Comparison of ENCODE assay signal across 8 cellular contexts in the genomic region with DNA sequence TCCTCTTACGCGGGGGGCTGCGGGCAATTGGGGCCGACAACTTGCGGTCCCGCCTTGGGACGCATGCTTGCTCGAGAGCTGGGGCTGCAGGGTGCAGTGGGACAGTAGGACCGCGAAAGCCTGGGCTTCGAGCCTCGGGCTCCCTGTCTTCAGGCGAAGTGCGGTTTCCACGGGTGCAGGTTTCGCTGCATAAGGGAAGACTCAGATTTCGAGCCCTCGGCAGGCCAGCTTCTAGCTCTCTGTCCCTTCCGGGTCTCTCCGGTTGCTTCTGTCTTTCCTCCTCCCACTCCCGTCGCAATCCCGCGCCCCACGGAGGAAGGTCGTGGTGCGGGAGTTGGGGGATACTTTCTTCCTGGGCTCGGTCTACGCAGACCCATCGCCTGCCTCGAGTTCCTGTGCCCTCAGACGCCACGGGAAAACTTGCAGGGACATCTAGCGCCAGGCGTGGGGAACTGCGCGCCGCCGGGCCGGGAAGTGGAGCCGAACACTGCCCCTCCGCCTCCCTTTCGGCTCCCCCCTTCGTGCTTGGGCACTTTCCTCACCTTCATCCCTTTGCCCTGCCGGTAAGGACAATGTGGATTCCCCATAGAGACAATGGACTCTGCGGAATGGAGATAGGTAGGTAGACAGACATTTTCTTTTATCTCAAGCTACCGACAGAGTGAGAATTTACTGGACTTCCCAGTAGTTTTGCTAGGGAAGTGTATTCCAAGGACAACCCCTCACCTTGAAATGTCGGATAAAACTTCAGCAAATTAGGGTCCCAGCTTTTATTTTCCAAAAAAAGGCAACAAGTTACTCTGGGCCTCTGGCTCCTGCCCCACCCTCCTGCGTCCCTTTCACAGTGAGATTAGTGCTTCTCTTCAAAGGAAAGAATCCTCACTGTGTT. TPM values are rescaled to one million over a fixed set of nuclear protein-coding genes. Genes with fewer than 3 reads are reported as not detected.
DNase-seq lines count a peak whose midpoint lies in the region; ATAC-seq, FAIRE-seq and TF ChIP-seq lines count a peak whose summit lies in the region.

No MANE protein-coding gene starts in this region.

- no peaks in the 10 kb centered on the region for H3K9me3 Mint-ChIP-seq in endodermal cell

- FAIRE-seq in urothelium cell line (lab: Jason Lieb, UNC): no peak

- H3K4me1 ChIP-seq in endodermal cell (ENCODE audit: control insufficient read depth, insufficient read depth, low read length): peaks cover 12% of the 10 kb centered on the region

- DNase-seq in NCI-H524 (lab: John Stamatoyannopoulos, UW) (peak; percentile 40 to 76), NCI-H524 treated with DMSO at 0.1 percent for 48 hours (lab: John Stamatoyannopoulos, UW) (no peak), HT-29 (ENCODE audit: low spot score) (peak; percentile 55), RWPE1 (ENCODE audit: low spot score) (peak; percentile 53), endodermal cell (peak; percentile 92), midbrain (lab: John Stamatoyannopoulos, UW) (peak; percentile 5), urothelium cell line (ENCODE audit: low spot score) (peak; percentile 86)

- peak overlapping the region; percentile 54 for H3K4me3 Mint-ChIP-seq in endodermal cell

- no peak overlapping the region for H3K27ac Mint-ChIP-seq in endodermal cell

- H3K36me3 ChIP-seq in endodermal cell (ENCODE audit: control insufficient read depth, insufficient read depth, low read length): no peaks in the 10 kb centered on the region

- no peak overlapping the region for H3K27ac ChIP-seq in RWPE1
- no peak overlapping the region for H3K27ac ChIP-seq in endodermal cell (ENCODE audit: low read depth, low read length)

- H3K9me3 ChIP-seq in endodermal cell (ENCODE audit: control insufficient read depth, low read length): peaks cover 5% of the 10 kb centered on the region

- peaks cover 97% of the 10 kb centered on the region for H3K27me3 ChIP-seq in endodermal cell (ENCODE audit: control insufficient read depth, insufficient read depth, low read length, poor library complexity, severe bottlenecking)

- peaks cover 96% of the 10 kb centered on the region for H3K27me3 Mint-ChIP-seq in endodermal cell (ENCODE audit: insufficient read depth)

- 2 to 8% methylated on average over 13 to 49 of the region's 49 CpGs for WGBS in endodermal cell (ENCODE audit: insufficient coverage in 1 of 2, insufficient read length in 1 of 2), 2 experiments

- CTCF ChIA-PET in RWPE1 (lab: Yijun Ruan, JAX): interaction anchor here (0.5 to 2.0 kb wide), 17 partner anchors 9 to 1780 kb away, joined by 3 to 11 read pairs (median 3); a partner anchor contains a TSS

- POLR2A ChIA-PET in RWPE1 (lab: Yijun Ruan, JAX; ENCODE audit: low non-redundant PET): no interaction called here

- H3K9ac ChIP-seq in endodermal cell (ENCODE audit: extremely low read depth, low read length, poor library complexity, severe bottlenecking): no peak overlapping the region

- H3K4me3 ChIP-seq in endodermal cell (ENCODE audit: low read length): peak overlapping the region; percentile 61

- no peak for ATAC-seq in GM21529 (IDR thresholded peaks at IDR 0.05; ENCODE audit: unreplicated experiment)

- peaks cover 44% of the 10 kb centered on the region for H3K4me1 Mint-ChIP-seq in endodermal cell

- TF ChIP-seq CTCF in RWPE1 (conservative IDR thresholded peaks at IDR 0.05; ENCODE audit: low read depth): peak; percentile 95
- peak; percentile 77 for TF ChIP-seq CTCF in endodermal cell (conservative IDR thresholded peaks at IDR 0.05)

- no peaks in the 10 kb centered on the region for H3K36me3 Mint-ChIP-seq in endodermal cell (ENCODE audit: low read depth)

RNA-seq across cellular contexts. Expression of a gene that starts 4.2 kb away (rescaled TPM):
- total RNA-seq in HT-29 (2014; rRNA removed; shearing (Covaris generic)): 1.4 and 1.5 TPM in 2 replicates
- under 1 TPM; 0.11 to 0.40 TPM for total RNA-seq in endodermal cell
- 0.39 TPM for polyA plus RNA-seq in endodermal cell (2013, experiment 1 of 2)
- 0.25 TPM for polyA plus RNA-seq in endodermal cell (2013, experiment 2 of 2)

RNA-seq across cellular contexts. Expression of a gene that starts 4.5 kb away (rescaled TPM):
- total RNA-seq in HT-29 (2014; rRNA removed; shearing (Covaris generic)): 0.03 TPM in 1 of 2 replicates, not detected in the other
- total RNA-seq in endodermal cell: not detected
- 0.93 TPM for polyA plus RNA-seq in endodermal cell (2013, experiment 1 of 2)
- polyA plus RNA-seq in endodermal cell (2013, experiment 2 of 2): 1.0 TPM

RNA-seq across cellular contexts. Expression of a gene that starts 11.3 kb away (rescaled TPM):
- total RNA-seq in HT-29 (2014; rRNA removed; shearing (Covaris generic)): 2.2 TPM in 1 of 2 replicates, not detected in the other
- not detected for total RNA-seq in endodermal cell
- 0.18 TPM for polyA plus RNA-seq in endodermal cell (2013, experiment 1 of 2)
- polyA plus RNA-seq in endodermal cell (2013, experiment 2 of 2): 0.50 TPM

RNA-seq across cellular contexts. Expression of a gene that starts 18.8 kb away (rescaled TPM):
- not detected in 2 replicates for total RNA-seq in HT-29 (2014; rRNA removed; shearing (Covaris generic))
- total RNA-seq in endodermal cell: not detected
- polyA plus RNA-seq in endodermal cell (2013, experiment 1 of 2): 3.8 TPM
- 2.4 TPM for polyA plus RNA-seq in endodermal cell (2013, experiment 2 of 2)

RNA-seq across cellular contexts. Expression of a gene that starts 28.3 kb away (rescaled TPM):
- total RNA-seq in HT-29 (2014; rRNA removed; shearing (Covaris generic)): not detected in 2 replicates
- total RNA-seq in endodermal cell: not detected
- 3.9 TPM for polyA plus RNA-seq in endodermal cell (2013, experiment 1 of 2)
- 2.7 TPM for polyA plus RNA-seq in endodermal cell (2013, experiment 2 of 2)
